In genomic region chr19:45578861-45579260, GRCh38 we compare ENCODE assay signal across 1 cellular context.
TF ChIP-seq lines count a peak whose summit lies in the region.

No MANE protein-coding gene starts in this region.

TF ChIP-seq in A549, 52 proteins besides CTCF, POLR2A, EP300 and RAD21:
- TF ChIP-seq MYC (IDR thresholded peaks at IDR 0.05; ENCODE audit: borderline replicate concordance, low read length) (no peak), PHF8 (IDR thresholded peaks at IDR 0.05; ENCODE audit: borderline replicate concordance, low read depth) (no peak), FOXS1 (CRISPR knock-in tag; IDR thresholded peaks at IDR 0.05) (no peak), NFE2L2 (conservative IDR thresholded peaks at IDR 0.05; ENCODE audit: low read length) (no peak), CBX2 (IDR thresholded peaks at IDR 0.05; ENCODE audit: borderline replicate concordance, low read depth) (no peak), MAFK (IDR thresholded peaks at IDR 0.05; ENCODE audit: partially characterized antibody) (no peak), RNF2 (IDR thresholded peaks at IDR 0.05; ENCODE audit: borderline replicate concordance, low read depth) (no peak), BHLHE40 (IDR thresholded peaks at IDR 0.05; ENCODE audit: low read depth, low read length) (no peak)
